8 cellular contexts compared by ENCODE assay signal in the genomic region with DNA sequence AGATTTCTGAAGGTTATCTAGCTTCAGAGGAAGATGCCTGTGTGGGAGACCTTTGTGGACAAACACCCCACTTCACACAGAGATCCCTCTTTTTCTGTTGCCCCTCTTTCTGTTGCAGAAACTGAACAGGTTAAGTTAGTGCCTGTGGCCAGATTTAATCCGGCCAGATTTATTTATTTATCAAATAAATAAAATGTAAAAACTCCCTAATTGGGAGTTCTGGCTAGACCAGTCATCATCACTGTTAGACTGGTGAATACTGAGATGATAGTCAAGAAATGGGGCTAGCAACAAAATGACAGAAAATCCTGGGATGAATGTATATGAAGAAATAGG. TPM values are rescaled to one million over a fixed set of nuclear protein-coding genes. Genes with fewer than 3 reads are reported as not detected.
DNase-seq lines count a peak whose midpoint lies in the region; ATAC-seq and TF ChIP-seq lines count a peak whose summit lies in the region.

No MANE protein-coding gene starts in this region.

- peak overlapping the region in 2 of 3 donors; percentile 88 to 92 for H3K27ac Mint-ChIP-seq in CD4-positive, CD25-positive, alpha-beta regulatory T cell
- H3K27ac Mint-ChIP-seq in nephron, result peak overlapping the region; percentile 96 to 100 (median 100)

- H3K27ac ChIP-seq in CD4-positive, CD25-positive, alpha-beta regulatory T cell (ENCODE audit: insufficient read depth, low read length, poor library complexity, severe bottlenecking), result peak overlapping the region; percentile 81
- peak overlapping the region; percentile 79 for H3K27ac ChIP-seq in Karpas-422 (ENCODE audit: low read length)
- peak overlapping the region; percentile 97 for H3K27ac ChIP-seq in caudate nucleus (ENCODE audit: low read depth, low read length)

- peaks cover 39% of the 10 kb centered on the region for H3K79me2 ChIP-seq in Karpas-422 (ENCODE audit: low read length)

- H2AFZ ChIP-seq in Karpas-422 (ENCODE audit: low read length), result no peak overlapping the region

- no peak for ATAC-seq in CD4-positive, CD25-positive, alpha-beta regulatory T cell (ENCODE audit: low read depth in 2 of 2)
- no peak for ATAC-seq in HG03097 (IDR thresholded peaks at IDR 0.05; ENCODE audit: low FRiP score, unreplicated experiment)

- H3K9me3 ChIP-seq in CD4-positive, CD25-positive, alpha-beta regulatory T cell (ENCODE audit: control insufficient read depth in 2 of 2, low read length in 2 of 2), result no peaks in the 10 kb centered on the region
- no peaks in the 10 kb centered on the region for H3K9me3 ChIP-seq in Karpas-422 (ENCODE audit: low read length)

- no peaks in the 10 kb centered on the region for H3K36me3 ChIP-seq in CD4-positive, CD25-positive, alpha-beta regulatory T cell (ENCODE audit: control insufficient read depth, insufficient read depth, low read length)
- H3K36me3 ChIP-seq in Karpas-422 (ENCODE audit: insufficient read depth, low read length), result no peaks in the 10 kb centered on the region

- H3K4me2 ChIP-seq in Karpas-422 (ENCODE audit: low read depth, low read length, poor library complexity, severe bottlenecking), result peak overlapping the region; percentile 90

- H3K27me3 ChIP-seq in CD4-positive, CD25-positive, alpha-beta regulatory T cell (ENCODE audit: control insufficient read depth, insufficient read depth, low read length), result no peaks in the 10 kb centered on the region
- H3K27me3 ChIP-seq in Karpas-422 (ENCODE audit: low read length), result no peaks in the 10 kb centered on the region

- H3K4me3 ChIP-seq in CD4-positive, CD25-positive, alpha-beta regulatory T cell (ENCODE audit: low read depth, low read length), result peak overlapping the region; percentile 91
- peak overlapping the region; percentile 78 for H3K4me3 ChIP-seq in Karpas-422 (ENCODE audit: low read length)

- DNase-seq in CD4-positive, CD25-positive, alpha-beta regulatory T cell, result no peak
- no peak for DNase-seq in Karpas-422
- DNase-seq in caudate nucleus (lab: John Stamatoyannopoulos, UW), result no peak
- no peak for DNase-seq in germinal center (ENCODE audit: low spot score)
- DNase-seq in activated gamma-delta T cell treated with Interleukin-2 at 50 U/mL for 16 hours, result no peak
- no peak for DNase-seq in CD1c-positive myeloid dendritic cell (ENCODE audit: extremely low spot score)

- peaks cover 7% of the 10 kb centered on the region for H3K36me3 Mint-ChIP-seq in CD4-positive, CD25-positive, alpha-beta regulatory T cell
- no peaks in the 10 kb centered on the region for H3K36me3 Mint-ChIP-seq in nephron (ENCODE audit: low read depth)

- H3K4me1 Mint-ChIP-seq in CD4-positive, CD25-positive, alpha-beta regulatory T cell, result peaks cover 32 to 51% (median 37%) of the 10 kb centered on the region in 4 donors
- H3K4me1 Mint-ChIP-seq in nephron, result peaks cover 55% of the 10 kb centered on the region

- peak overlapping the region; percentile 89 for H3K9ac ChIP-seq in Karpas-422 (ENCODE audit: low read length)

- no peak for TF ChIP-seq CTCF in nephron (IDR thresholded peaks at IDR 0.05; ENCODE audit: unreplicated experiment in 3 of 3)

- no peaks in the 10 kb centered on the region for H3K27me3 Mint-ChIP-seq in CD4-positive, CD25-positive, alpha-beta regulatory T cell
- peaks cover 7% of the 10 kb centered on the region for H3K27me3 Mint-ChIP-seq in nephron (ENCODE audit: low read depth)

- no peaks in the 10 kb centered on the region for H4K20me1 ChIP-seq in Karpas-422 (ENCODE audit: insufficient read depth, low read depth, low read length)

- H3K9me2 ChIP-seq in Karpas-422 (replicated peaks; ENCODE audit: insufficient read depth, low read length), result no peaks in the 10 kb centered on the region

- peaks cover 32% of the 10 kb centered on the region for H3K4me1 ChIP-seq in CD4-positive, CD25-positive, alpha-beta regulatory T cell (ENCODE audit: control insufficient read depth, insufficient read depth, low read length, poor library complexity, severe bottlenecking)
- H3K4me1 ChIP-seq in Karpas-422 (ENCODE audit: low read length), result peaks cover 48% of the 10 kb centered on the region

- H3K4me3 Mint-ChIP-seq in CD4-positive, CD25-positive, alpha-beta regulatory T cell, result peak overlapping the region; percentile 90 to 95 (median 92)
- H3K4me3 Mint-ChIP-seq in nephron, result peak overlapping the region; percentile 94 to 98 (median 95)

- H3K9me3 Mint-ChIP-seq in CD4-positive, CD25-positive, alpha-beta regulatory T cell, result no peaks in the 10 kb centered on the region
- peaks cover 2% of the 10 kb centered on the region for H3K9me3 Mint-ChIP-seq in nephron

RNA-seq across cellular contexts. Expression of gene TBC1D5, which starts 1.2 kb away (rescaled TPM):
- total RNA-seq in CD4-positive, CD25-positive, alpha-beta regulatory T cell, result 61.6 TPM
- 10 to 100 TPM; 27.6 to 38.8 (median 33.6) TPM for polyA plus RNA-seq in CD4-positive, CD25-positive, alpha-beta regulatory T cell
- total RNA-seq in Karpas-422 (2014; rRNA removed; shearing (Covaris generic); ENCODE audit: low replicate concordance), result 127 and 181 TPM in 2 replicates
